ENCODE assay signal across 8 cellular contexts in the genomic region with DNA sequence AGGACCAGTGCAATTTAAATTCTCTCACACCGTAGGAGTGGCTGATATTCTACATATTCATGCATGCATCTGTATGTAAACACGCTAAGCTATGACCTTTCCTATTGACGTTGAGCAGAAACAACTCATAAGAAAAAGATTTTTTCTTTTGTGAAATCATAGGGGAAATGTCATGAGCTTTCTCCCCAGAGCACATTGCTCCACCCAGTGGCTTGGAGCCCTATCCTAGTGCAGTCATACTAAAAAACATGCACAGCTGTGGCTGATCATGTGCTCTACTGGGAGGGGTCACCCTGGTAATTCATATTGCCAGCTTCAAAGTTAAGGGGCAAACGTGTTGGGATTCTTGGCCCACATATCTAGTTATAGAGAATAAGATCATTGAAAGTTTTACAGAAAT. TPM values are rescaled to one million over a fixed set of nuclear protein-coding genes. Genes with fewer than 3 reads are reported as not detected.
DNase-seq lines count a peak whose midpoint lies in the region; ATAC-seq, FAIRE-seq and TF ChIP-seq lines count a peak whose summit lies in the region.

No MANE protein-coding gene starts in this region.

- ATAC-seq in GM19023 (IDR thresholded peaks at IDR 0.05; ENCODE audit: unreplicated experiment), result no peak
- no peak for ATAC-seq in GM19351 (IDR thresholded peaks at IDR 0.05; ENCODE audit: unreplicated experiment)

- H3K4me1 ChIP-seq in ovary (ENCODE audit: insufficient read depth) (peaks cover 14% of the 10 kb centered on the region), prostate gland (replicated peaks) (no peaks in the 10 kb centered on the region)

- FAIRE-seq in D721Med (lab: Jason Lieb, UNC), result no peak

- TF ChIP-seq EP300 in ovary (IDR thresholded peaks at IDR 0.05), result no peak

- DNase-seq in D721Med (ENCODE audit: insufficient read length, low spot score), result no peak
- peak; percentile 74 for DNase-seq in NCI-H2171 treated with DMSO at 0.1 percent for 48 hours (lab: John Stamatoyannopoulos, UW)
- peak; percentile 61 for DNase-seq in epithelial cell of esophagus (ENCODE audit: low read depth)
- peak in 3 of 5 donors; percentile 45 to 74 (median 51) for DNase-seq in ovary
- DNase-seq in HuH-7 (ENCODE audit: low spot score), result no peak
- no peak for DNase-seq in prostate gland (ENCODE audit: low spot score)

- no peaks in the 10 kb centered on the region for H3K27me3 ChIP-seq in ovary
- no peaks in the 10 kb centered on the region for H3K27me3 ChIP-seq in prostate gland (replicated peaks; ENCODE audit: insufficient read depth)

- H3K9me3 ChIP-seq in ovary (no peaks in the 10 kb centered on the region), prostate gland (no peaks in the 10 kb centered on the region)

- intact Hi-C loops in ovary (cut with DNase I) (no loop called here), prostate gland (cut with DNase I) (loop anchor here (10.0 kb wide), 1 partner anchor 297 kb away; the partner anchor contains the start of gene ABHD17C)

- H3K4me3 ChIP-seq in epithelial cell of esophagus (ENCODE audit: low read length) (no peak overlapping the region), ovary (no peak overlapping the region), prostate gland (no peak overlapping the region)

- H3K27ac ChIP-seq in ovary (peak overlapping the region in 1 of 2 donors; percentile 82), prostate gland (no peak overlapping the region)

- H3K36me3 ChIP-seq in ovary (no peaks in the 10 kb centered on the region), prostate gland (no peaks in the 10 kb centered on the region)

- TF ChIP-seq CTCF in D721Med (IDR thresholded peaks at IDR 0.05; ENCODE audit: insufficient read depth, missing control alignments), result peak; percentile 6
- TF ChIP-seq CTCF in epithelial cell of esophagus (IDR thresholded peaks at IDR 0.05; ENCODE audit: insufficient read depth, low read depth, low read length, missing control alignments), result peak; percentile 19
- TF ChIP-seq CTCF in ovary (IDR thresholded peaks at IDR 0.05), result no peak
- TF ChIP-seq CTCF in prostate gland (IDR thresholded peaks at IDR 0.05), result no peak

- TF ChIP-seq POLR2A in ovary (IDR thresholded peaks at IDR 0.05) (no peak), prostate gland (IDR thresholded peaks at IDR 0.05) (no peak)

- 31 to 51% (median 51%) methylated on average over 4 of the region's 4 CpGs for WGBS in ovary, 3 donors
- WGBS in prostate gland, result 71% methylated on average over 4 of the region's 4 CpGs

RNA-seq across cellular contexts. Expression of gene MESD, which starts 1.8 kb away (rescaled TPM):
- total RNA-seq in ovary (10 to 100 TPM; 20.7 to 34.2 (median 29.3) TPM), prostate gland (10 to 100 TPM; 28.0 to 33.9 TPM)
- 10 to 100 TPM; 18.0 to 34.8 TPM for polyA plus RNA-seq in ovary

RNA-seq across cellular contexts. Expression of gene TLNRD1, which starts 9.3 kb away (rescaled TPM):
- total RNA-seq in ovary, result 10 to 100 TPM in 5 of 7 donors, 1 to 10 TPM in 2; 8.6 to 15.2 (median 10.4) TPM
- polyA plus RNA-seq in ovary, result 1 to 10 TPM; 4.2 to 4.8 TPM
- 10 to 100 TPM; 19.3 to 25.4 TPM for total RNA-seq in prostate gland

Comparison
In these comparisons a context has a peak if more than half of its experiments do, and no peak if none do; other contexts are left out.
1. DNase-seq: peak in NCI-H2171 treated with DMSO at 0.1 percent for 48 hours (single experiment), epithelial cell of esophagus (single experiment) and ovary (3 of 5); none in D721Med (single experiment), HuH-7 (single experiment) and prostate gland (single experiment).
2. CTCF ChIP-seq: peak in D721Med (single experiment) and epithelial cell of esophagus (single experiment); none in ovary (0 of 3) and prostate gland (0 of 4).